Comparison of ENCODE assay signal across 17 cellular contexts in genomic region chr12:107369679-107370078, GRCh38.
DNase-seq lines count a peak whose midpoint lies in the region; ATAC-seq, FAIRE-seq and TF ChIP-seq lines count a peak whose summit lies in the region.
"Had no signal": no experiment of that assay in that cellular context is flagged by ENCODE, and none has a peak within 500 bp of the region (broad histone marks: within the 10 kb centered on the region; RNA-seq: fewer than 3 reads in every experiment).

No MANE protein-coding gene starts in this region.

- H3K27ac ChIP-seq in small intestine (ENCODE audit: low read depth in 1 of 2, low read length in 1 of 2) = peak overlapping the region in 1 of 2 donors; percentile 6
- H3K27ac ChIP-seq: sigmoid colon, upper lobe of left lung had no signal

- H3K9me3 ChIP-seq in small intestine (ENCODE audit: control insufficient read depth, low read depth) = no peaks in the 10 kb centered on the region
- H3K9me3 ChIP-seq: HAP-1, sigmoid colon, upper lobe of left lung had no signal

- H3K27me3 ChIP-seq in small intestine (ENCODE audit: control insufficient read depth in 2 of 2, insufficient read depth in 2 of 2, low read length in 2 of 2) = peaks cover 0 to 3% of the 10 kb centered on the region in 2 donors
- H3K27me3 ChIP-seq: sigmoid colon, upper lobe of left lung had no signal

- H3K36me3 Mint-ChIP-seq in T-helper 2 cell treated with Interferon-gamma antibody and Interleukin-4, amounts not matched to agents 5 μg/mL and 100 μg/mL, for 36 hours (ENCODE audit: low read depth) = peaks cover 8% of the 10 kb centered on the region
- peaks cover 1% of the 10 kb centered on the region for H3K36me3 Mint-ChIP-seq in activated naive CD4-positive, alpha-beta T cell treated with anti-CD3 and anti-CD28 coated beads, Interleukin-2, amount 50 U/mL, for 24 hours

- H3K4me3 ChIP-seq in small intestine (ENCODE audit: low read depth in 1 of 2, low read length in 2 of 2) = no peak overlapping the region
- H3K4me3 ChIP-seq: HAP-1, sigmoid colon, upper lobe of left lung had no signal

- peak overlapping the region; percentile 77 for H3K4me3 Mint-ChIP-seq in T-helper 2 cell treated with Interferon-gamma antibody and Interleukin-4, amounts not matched to agents 5 μg/mL and 100 μg/mL, for 36 hours
- peak overlapping the region; percentile 82 for H3K4me3 Mint-ChIP-seq in activated naive CD4-positive, alpha-beta T cell treated with anti-CD3 and anti-CD28 coated beads, Interleukin-2, amount 50 U/mL, for 24 hours

- H3K36me3 ChIP-seq in small intestine (ENCODE audit: control insufficient read depth in 2 of 2, insufficient read depth in 2 of 2, low read length in 2 of 2) = no peaks in the 10 kb centered on the region
- H3K36me3 ChIP-seq: HAP-1, sigmoid colon, upper lobe of left lung had no signal

- DNase-seq in activated CD4-positive, alpha-beta T cell treated with anti-CD3 and anti-CD28 coated beads for 4 hours = peak; percentile 29 to 39
- no peak for DNase-seq in activated CD4-positive, alpha-beta T cell treated with anti-CD3 and anti-CD28 coated beads for 1 hour
- DNase-seq in T-helper 2 cell treated with Interferon-gamma antibody and Interleukin-4, amounts not matched to agents 5 μg/mL and 100 μg/mL, for 36 hours (ENCODE audit: low spot score) = peak; percentile 49
- DNase-seq in small intestine = peak; percentile 40
- no peak for DNase-seq in GM12891 (ENCODE audit: insufficient read length, low spot score)
- DNase-seq: EL, kidney glomerular epithelial cell, NCI-H2029, NCI-H526, PC-3, sigmoid colon, upper lobe of left lung had no signal

- 59 to 85% (median 70%) methylated on average over 4 of the region's 4 CpGs for WGBS in small intestine, 3 donors

- peak overlapping the region; percentile 92 for H3K27ac Mint-ChIP-seq in T-helper 2 cell treated with Interferon-gamma antibody and Interleukin-4, amounts not matched to agents 5 μg/mL and 100 μg/mL, for 36 hours
- H3K27ac Mint-ChIP-seq in activated naive CD4-positive, alpha-beta T cell treated with anti-CD3 and anti-CD28 coated beads, Interleukin-2, amount 50 U/mL, for 24 hours = peak overlapping the region; percentile 99

- peaks cover 82% of the 10 kb centered on the region for H3K4me1 Mint-ChIP-seq in T-helper 2 cell treated with Interferon-gamma antibody and Interleukin-4, amounts not matched to agents 5 μg/mL and 100 μg/mL, for 36 hours (ENCODE audit: low read depth)
- H3K4me1 Mint-ChIP-seq in activated naive CD4-positive, alpha-beta T cell treated with anti-CD3 and anti-CD28 coated beads, Interleukin-2, amount 50 U/mL, for 24 hours = peaks cover 83% of the 10 kb centered on the region

- ATAC-seq in HG03354 (IDR thresholded peaks at IDR 0.05; ENCODE audit: poor library complexity, severe bottlenecking, unreplicated experiment) (no peak), HG02885 (IDR thresholded peaks at IDR 0.05; ENCODE audit: poor library complexity, unreplicated experiment) (no peak)
- ATAC-seq: PC-3 had no signal

- no peaks in the 10 kb centered on the region for H3K9me3 Mint-ChIP-seq in T-helper 2 cell treated with Interferon-gamma antibody and Interleukin-4, amounts not matched to agents 5 μg/mL and 100 μg/mL, for 36 hours
- H3K9me3 Mint-ChIP-seq in activated naive CD4-positive, alpha-beta T cell treated with anti-CD3 and anti-CD28 coated beads, Interleukin-2, amount 50 U/mL, for 24 hours = no peaks in the 10 kb centered on the region

- FAIRE-seq in small intestine (lab: Jason Lieb, UNC) = no peak
- no peak for FAIRE-seq in GM12891 (lab: Jason Lieb, UNC)
- FAIRE-seq: A204.1 had no signal

- no peaks in the 10 kb centered on the region for H3K4me1 ChIP-seq in small intestine (ENCODE audit: control insufficient read depth in 2 of 2, insufficient read depth in 1 of 2, low read depth in 1 of 2, low read length in 1 of 2)
- H3K4me1 ChIP-seq: HAP-1, sigmoid colon had no signal

- TF ChIP-seq POLR2A in GM12891 (IDR thresholded peaks at IDR 0.05; ENCODE audit: low read depth, low read length) = no peak

- H3K27me3 Mint-ChIP-seq in T-helper 2 cell treated with Interferon-gamma antibody and Interleukin-4, amounts not matched to agents 5 μg/mL and 100 μg/mL, for 36 hours (ENCODE audit: low read depth) = no peaks in the 10 kb centered on the region
- H3K27me3 Mint-ChIP-seq in activated naive CD4-positive, alpha-beta T cell treated with anti-CD3 and anti-CD28 coated beads, Interleukin-2, amount 50 U/mL, for 24 hours = no peaks in the 10 kb centered on the region

TF ChIP-seq in GM12891, 5 proteins besides CTCF, POLR2A, EP300 and RAD21:
- TF ChIP-seq SPI1 (IDR thresholded peaks at IDR 0.05; ENCODE audit: low read depth, low read length) (no peak), TAF1 (IDR thresholded peaks at IDR 0.05; ENCODE audit: low read depth, low read length) (no peak), POLR2AphosphoS5 (IDR thresholded peaks at IDR 0.05; ENCODE audit: low read depth, low read length) (no peak), PAX5 (IDR thresholded peaks at IDR 0.05; ENCODE audit: insufficient read depth, low read length, severe bottlenecking) (no peak), POU2F2 (IDR thresholded peaks at IDR 0.05; ENCODE audit: low read depth, low read length) (no peak)

Comparison
In these comparisons a context has a peak if more than half of its experiments do, and no peak if none do; other contexts are left out.
1. DNase-seq: peak in activated CD4-positive, alpha-beta T cell treated with anti-CD3 and anti-CD28 coated beads for 4 hours (2 of 2), T-helper 2 cell treated with Interferon-gamma antibody and Interleukin-4, amounts not matched to agents 5 μg/mL and 100 μg/mL, for 36 hours (single experiment) and small intestine (single experiment); none in activated CD4-positive, alpha-beta T cell treated with anti-CD3 and anti-CD28 coated beads for 1 hour (single experiment) and GM12891 (single experiment).